9 cellular contexts compared by ENCODE assay signal in the genomic region with DNA sequence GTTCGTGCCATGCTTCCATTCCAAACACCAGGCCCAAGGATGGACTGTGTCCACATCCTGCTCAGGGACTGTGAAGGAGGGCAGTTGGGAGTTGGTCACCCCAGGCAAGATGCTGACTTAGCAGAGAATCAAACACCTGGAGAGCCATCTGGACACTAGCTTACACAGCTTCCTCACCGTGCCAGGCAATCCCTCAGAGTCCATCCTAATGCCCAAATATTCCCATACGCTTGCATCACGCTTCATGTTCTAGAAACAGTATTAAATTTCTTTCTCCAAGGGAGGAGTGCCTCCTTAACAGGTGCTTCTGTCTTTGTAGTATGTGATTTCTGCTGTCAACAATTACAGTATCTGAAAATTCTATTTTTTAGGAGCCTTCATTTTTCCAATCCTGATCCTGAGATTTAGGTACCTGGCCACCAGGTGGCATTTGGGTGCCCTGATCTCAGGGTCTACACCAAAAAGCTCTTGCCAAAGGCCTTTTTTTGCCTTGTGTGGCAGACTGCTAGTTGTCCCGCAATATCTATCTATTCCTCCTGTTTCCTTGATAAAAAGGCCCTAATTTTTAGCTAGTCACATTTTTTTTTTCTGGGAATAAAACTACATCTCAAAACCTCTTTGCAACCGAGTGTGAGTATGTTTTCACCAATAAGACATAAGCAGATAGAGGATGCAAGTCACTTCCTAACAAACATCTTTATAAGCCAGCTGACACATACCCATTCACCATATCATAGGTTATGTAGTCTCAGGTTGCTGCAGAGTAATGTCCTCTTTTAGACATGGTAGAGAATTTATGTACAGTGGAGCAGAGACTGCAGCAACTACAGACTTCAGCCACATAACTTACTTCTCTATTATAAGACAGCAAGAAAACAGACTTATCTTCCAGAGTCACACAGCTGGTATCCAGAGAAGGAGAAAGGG.
DNase-seq lines count a peak whose midpoint lies in the region; ATAC-seq and TF ChIP-seq lines count a peak whose summit lies in the region.
"Had no signal": no experiment of that assay in that cellular context is flagged by ENCODE, and none has a peak within 500 bp of the region (broad histone marks: within the 10 kb centered on the region; RNA-seq: fewer than 3 reads in every experiment).

No MANE protein-coding gene starts in this region.

- no peak overlapping the region for H3K4me3 Mint-ChIP-seq in neural crest cell

- no peak for ATAC-seq in HG03095 (IDR thresholded peaks at IDR 0.05; ENCODE audit: unreplicated experiment)

- H3K27me3 ChIP-seq in MM.1S (replicated peaks; ENCODE audit: insufficient read depth, low read length) (no peaks in the 10 kb centered on the region), colonic mucosa (no peaks in the 10 kb centered on the region)
- H3K27me3 ChIP-seq: tibial artery had no signal

- peaks cover 12% of the 10 kb centered on the region for H3K36me3 Mint-ChIP-seq in neural crest cell (ENCODE audit: low read depth)

- no peaks in the 10 kb centered on the region for H3F3A ChIP-seq in MM.1S (ENCODE audit: insufficient read depth, low read length)

- H3K4me3 ChIP-seq in MM.1S (ENCODE audit: low read length) (no peak overlapping the region), colonic mucosa (no peak overlapping the region)
- H3K4me3 ChIP-seq: tibial artery had no signal

- no peak overlapping the region for H2AFZ ChIP-seq in MM.1S (ENCODE audit: low read length)

- no peaks in the 10 kb centered on the region for H3K27me3 Mint-ChIP-seq in neural crest cell (ENCODE audit: low read depth)

- no peaks in the 10 kb centered on the region for H3K79me2 ChIP-seq in MM.1S (ENCODE audit: low read length)

- peak; percentile 39 for TF ChIP-seq CTCF in MM.1S (IDR thresholded peaks at IDR 0.05; ENCODE audit: low read length)
- peak; percentile 17 for TF ChIP-seq CTCF in colonic mucosa (IDR thresholded peaks at IDR 0.05)
- TF ChIP-seq CTCF in neural crest cell (conservative IDR thresholded peaks at IDR 0.05): peak; percentile 50

- no peaks in the 10 kb centered on the region for H4K20me1 ChIP-seq in MM.1S (ENCODE audit: insufficient read depth, low read length)

- no peak overlapping the region for H3K4me2 ChIP-seq in MM.1S (ENCODE audit: low read depth, low read length)

- no peak overlapping the region for H3K27ac Mint-ChIP-seq in neural crest cell (ENCODE audit: unreplicated experiment)

- H3K9me3 Mint-ChIP-seq in neural crest cell: no peaks in the 10 kb centered on the region

- peak; percentile 4 for DNase-seq in DMS79 treated with DMSO at 0.1 percent for 48 hours (lab: John Stamatoyannopoulos, UW)
- no peak for DNase-seq in DMS79 (lab: John Stamatoyannopoulos, UW)
- DNase-seq in MM.1S: no peak
- no peak for DNase-seq in colonic mucosa
- no peak for DNase-seq in neural crest cell (ENCODE audit: low read depth, low spot score)
- no peak for DNase-seq in NOMO-1 (lab: John Stamatoyannopoulos, UW; ENCODE audit: unreplicated experiment in 2 of 2)
- no peak for DNase-seq in HCEC 1CT
- DNase-seq: tibial artery had no signal

- no peaks in the 10 kb centered on the region for H3K9me3 ChIP-seq in MM.1S (replicated peaks; ENCODE audit: insufficient read depth, low read length)
- no peaks in the 10 kb centered on the region for H3K9me3 ChIP-seq in colonic mucosa
- H3K9me3 ChIP-seq: tibial artery had no signal

- no peaks in the 10 kb centered on the region for H3K4me1 ChIP-seq in MM.1S (ENCODE audit: low read length)
- H3K4me1 ChIP-seq in colonic mucosa: no peaks in the 10 kb centered on the region
- H3K4me1 ChIP-seq: tibial artery had no signal

- H3K27ac ChIP-seq in MM.1S (ENCODE audit: low read length) (no peak overlapping the region), colonic mucosa (no peak overlapping the region)
- H3K27ac ChIP-seq: tibial artery had no signal

- no peaks in the 10 kb centered on the region for H3K9me2 ChIP-seq in MM.1S (replicated peaks; ENCODE audit: insufficient read depth, low read length)

- intact Hi-C loops in colonic mucosa (cut with DNase I): loop anchor here (5.0 kb wide), 1 partner anchor 89 kb away; no protein-coding TSS in a partner anchor

- H3K9ac ChIP-seq in MM.1S (ENCODE audit: low read length): no peak overlapping the region
- no peak overlapping the region for H3K9ac ChIP-seq in colonic mucosa (ENCODE audit: low read depth in 2 of 2, low read length in 2 of 2)

- H3K4me1 Mint-ChIP-seq in neural crest cell: peaks cover under 1% of the 10 kb centered on the region

- H3K36me3 ChIP-seq in MM.1S (replicated peaks; ENCODE audit: insufficient read depth, low read length) (no peaks in the 10 kb centered on the region), colonic mucosa (no peaks in the 10 kb centered on the region)
